ENCODE assay signal across 22 cellular contexts in the genomic region with DNA sequence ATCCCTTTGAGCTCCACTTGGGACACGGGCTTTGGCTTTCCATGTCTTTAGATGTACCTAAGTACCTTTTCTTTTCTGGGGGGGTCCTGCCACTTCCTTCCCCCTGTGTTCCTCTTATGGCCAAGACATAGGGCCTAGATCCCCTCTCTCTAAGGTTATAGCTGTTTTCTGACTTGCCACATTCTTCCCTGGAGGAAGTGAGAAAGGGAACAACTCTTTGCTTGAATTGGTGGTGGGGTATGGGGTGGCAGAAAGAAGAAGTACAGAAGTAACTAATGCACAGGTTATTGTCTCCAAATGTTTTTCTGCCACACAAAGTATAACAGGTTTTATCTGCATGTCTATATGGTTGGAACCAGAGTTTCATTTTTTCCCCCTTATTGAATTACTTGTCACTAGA. TPM values are rescaled to one million over a fixed set of nuclear protein-coding genes. Genes with fewer than 3 reads are reported as not detected.
DNase-seq lines count a peak whose midpoint lies in the region; ATAC-seq, FAIRE-seq and TF ChIP-seq lines count a peak whose summit lies in the region.
"Had no signal": no experiment of that assay in that cellular context is flagged by ENCODE, and none has a peak within 500 bp of the region (broad histone marks: within the 10 kb centered on the region; RNA-seq: fewer than 3 reads in every experiment).

No MANE protein-coding gene starts in this region.

- FAIRE-seq in urothelium cell line (lab: Jason Lieb, UNC), result no peak

- peak overlapping the region in 2 of 6 donors; percentile 54 to 94 for H3K27ac Mint-ChIP-seq in naive B cell
- no peak overlapping the region for H3K27ac Mint-ChIP-seq in naive thymus-derived CD8-positive, alpha-beta T cell
- H3K27ac Mint-ChIP-seq: CD4-positive, alpha-beta T cell had no signal

- H3K9me3 Mint-ChIP-seq in naive B cell, result peaks cover 0 to 6% (median 0%) of the 10 kb centered on the region in 7 donors
- peaks cover 0 to 4% (median 0%) of the 10 kb centered on the region in 9 donors for H3K9me3 Mint-ChIP-seq in naive thymus-derived CD8-positive, alpha-beta T cell
- H3K9me3 Mint-ChIP-seq: CD4-positive, alpha-beta T cell had no signal

- no peaks in the 10 kb centered on the region for H3K36me3 Mint-ChIP-seq in naive B cell
- H3K36me3 Mint-ChIP-seq in naive thymus-derived CD8-positive, alpha-beta T cell, result peaks cover 0 to 2% (median 0%) of the 10 kb centered on the region in 3 donors

- no peak for TF ChIP-seq POLR2A in NB4 (IDR thresholded peaks at IDR 0.05; ENCODE audit: extremely low read depth, insufficient read length)

- no peak overlapping the region for H3K4me3 ChIP-seq in NB4 (ENCODE audit: low read depth, low read length)
- H3K4me3 ChIP-seq: GM23248 had no signal

- H3K4me3 Mint-ChIP-seq in naive B cell, result peak overlapping the region in 5 of 8 donors; percentile 16 to 74 (median 71)
- no peak overlapping the region for H3K4me3 Mint-ChIP-seq in naive thymus-derived CD8-positive, alpha-beta T cell
- H3K4me3 Mint-ChIP-seq: CD4-positive, alpha-beta T cell had no signal

- peak; percentile 80 to 87 for ATAC-seq in naive B cell (ENCODE audit: low read depth in 2 of 2)
- ATAC-seq in HG02759 (IDR thresholded peaks at IDR 0.05; ENCODE audit: unreplicated experiment), result no peak
- no peak for ATAC-seq in naive thymus-derived CD8-positive, alpha-beta T cell

- DNase-seq in CD1c-positive myeloid dendritic cell (ENCODE audit: extremely low spot score) (peak; percentile 67), NB4 (ENCODE audit: low read depth) (peak; percentile 3), SKM-1 treated with dmso at 0.1 percent for 144 hours (lab: John Stamatoyannopoulos, UW; ENCODE audit: unreplicated experiment) (peak; percentile 45), naive B cell (peak; percentile 36), urothelium cell line (ENCODE audit: low spot score) (no peak)
- no peak for DNase-seq in stimulated activated naive CD4-positive, alpha-beta T cell (lab: John Stamatoyannopoulos, UW)
- DNase-seq in naive thymus-derived CD8-positive, alpha-beta T cell, result no peak
- DNase-seq: Calu3; CD4-positive, alpha-beta T cell; DMS53; GM23248; HCEC 1CT; NCI-H1417; NCI-H2029; NCI-H2171; NCI-H446; NCI-H69; SHP77 treated with DMSO at 0.1 percent for 48 hours; SW 1271 had no signal

- no peaks in the 10 kb centered on the region for H3K27me3 Mint-ChIP-seq in naive B cell
- H3K27me3 Mint-ChIP-seq in naive thymus-derived CD8-positive, alpha-beta T cell, result no peaks in the 10 kb centered on the region
- H3K27me3 Mint-ChIP-seq: CD4-positive, alpha-beta T cell had no signal

- TF ChIP-seq CTCF in NB4 (IDR thresholded peaks at IDR 0.05; ENCODE audit: low read depth, low read length), result no peak

- H3K4me1 Mint-ChIP-seq in naive B cell, result peaks cover 34 to 41% (median 34%) of the 10 kb centered on the region in 3 donors
- peaks cover 0 to 34% (median 14%) of the 10 kb centered on the region in 4 donors for H3K4me1 Mint-ChIP-seq in naive thymus-derived CD8-positive, alpha-beta T cell

- POLR2A ChIA-PET in naive thymus-derived CD8-positive, alpha-beta T cell (lab: Charles Lee), result no interaction called here

RNA-seq across cellular contexts. Expression of a gene that starts 29.7 kb away (rescaled TPM):
- under 1 TPM in 2 of 6 donors, not detected in 4; 0.06 to 0.26 TPM for polyA plus RNA-seq in naive B cell (ENCODE audit: low read depth in 6 of 6)
- not detected for total RNA-seq in naive thymus-derived CD8-positive, alpha-beta T cell
- under 1 TPM in 2 of 3 donors, not detected in 1; 0.11 to 0.19 TPM for polyA plus RNA-seq in naive thymus-derived CD8-positive, alpha-beta T cell
- total RNA-seq: Calu3; CD4-positive, alpha-beta T cell; GM23248; MCF 10A; T-helper 2 cell treated with Interferon-gamma antibody and Interleukin-4, amounts not matched to agents 100 ng/mL and 5 ng/mL, for 36 hours had no signal
- polyA plus RNA-seq: GM23248 had no signal

Comparison
In these comparisons a context has a peak if more than half of its experiments do, and no peak if none do; other contexts are left out.
1. DNase-seq: peak in CD1c-positive myeloid dendritic cell (single experiment), NB4 (single experiment), SKM-1 treated with dmso at 0.1 percent for 144 hours (single experiment) and naive B cell (single experiment); none in stimulated activated naive CD4-positive, alpha-beta T cell (0 of 6), urothelium cell line (single experiment) and naive thymus-derived CD8-positive, alpha-beta T cell (0 of 10).
2. ATAC-seq: peak in naive B cell (2 of 2); none in HG02759 (single experiment) and naive thymus-derived CD8-positive, alpha-beta T cell (0 of 2).
3. H3K4me3 Mint-ChIP-seq: peak in naive B cell (5 of 8); none in naive thymus-derived CD8-positive, alpha-beta T cell (0 of 10).